Comparison of ENCODE assay signal across 1 cellular context in the genomic region with DNA sequence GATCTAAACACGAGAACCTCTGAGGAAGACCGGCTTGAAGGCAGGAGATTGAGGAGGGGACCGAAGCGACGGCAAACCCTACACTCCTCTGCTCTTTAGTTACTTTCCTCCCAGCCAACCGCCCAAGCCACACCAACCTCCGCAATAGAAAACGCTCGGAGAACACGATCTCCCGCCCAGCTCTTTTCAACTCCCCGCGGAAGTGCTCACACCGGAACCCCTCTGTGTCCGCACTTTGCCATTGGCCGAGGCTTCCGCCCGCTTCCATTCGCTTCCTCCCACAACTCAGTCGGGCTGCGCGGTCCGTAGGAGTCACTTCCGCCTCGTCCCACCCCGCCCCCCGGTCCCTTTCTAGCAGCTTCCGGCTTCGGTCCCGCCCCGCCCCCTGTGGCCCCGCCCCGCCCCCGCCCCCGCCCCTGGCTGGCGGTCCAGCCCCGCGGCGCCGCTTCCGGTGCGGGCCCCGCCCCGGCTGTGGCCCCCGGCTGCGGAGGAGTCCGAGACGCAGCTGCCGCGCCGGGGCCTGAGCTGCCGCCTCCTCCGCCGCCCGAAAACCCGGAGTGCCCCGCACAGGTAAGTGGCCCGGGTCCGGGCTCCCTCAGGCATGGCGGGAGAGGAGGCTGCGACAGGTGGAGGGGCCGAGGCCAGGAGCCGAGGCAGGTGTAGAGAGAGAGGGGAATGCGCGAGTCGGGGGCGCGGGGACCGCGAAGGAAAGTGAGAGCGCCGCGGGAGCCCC.
TF ChIP-seq lines count a peak whose summit lies in the region.

ARID3B (plus strand) TSS at position 460 of the 733 bp plus-strand sequence. CDS start 2,717 bp downstream, outside the sequence.

TF ChIP-seq in K562, 482 proteins besides CTCF, POLR2A, EP300 and RAD21 (continued from another document and continues in another):
- TF ChIP-seq, protein P1, sequence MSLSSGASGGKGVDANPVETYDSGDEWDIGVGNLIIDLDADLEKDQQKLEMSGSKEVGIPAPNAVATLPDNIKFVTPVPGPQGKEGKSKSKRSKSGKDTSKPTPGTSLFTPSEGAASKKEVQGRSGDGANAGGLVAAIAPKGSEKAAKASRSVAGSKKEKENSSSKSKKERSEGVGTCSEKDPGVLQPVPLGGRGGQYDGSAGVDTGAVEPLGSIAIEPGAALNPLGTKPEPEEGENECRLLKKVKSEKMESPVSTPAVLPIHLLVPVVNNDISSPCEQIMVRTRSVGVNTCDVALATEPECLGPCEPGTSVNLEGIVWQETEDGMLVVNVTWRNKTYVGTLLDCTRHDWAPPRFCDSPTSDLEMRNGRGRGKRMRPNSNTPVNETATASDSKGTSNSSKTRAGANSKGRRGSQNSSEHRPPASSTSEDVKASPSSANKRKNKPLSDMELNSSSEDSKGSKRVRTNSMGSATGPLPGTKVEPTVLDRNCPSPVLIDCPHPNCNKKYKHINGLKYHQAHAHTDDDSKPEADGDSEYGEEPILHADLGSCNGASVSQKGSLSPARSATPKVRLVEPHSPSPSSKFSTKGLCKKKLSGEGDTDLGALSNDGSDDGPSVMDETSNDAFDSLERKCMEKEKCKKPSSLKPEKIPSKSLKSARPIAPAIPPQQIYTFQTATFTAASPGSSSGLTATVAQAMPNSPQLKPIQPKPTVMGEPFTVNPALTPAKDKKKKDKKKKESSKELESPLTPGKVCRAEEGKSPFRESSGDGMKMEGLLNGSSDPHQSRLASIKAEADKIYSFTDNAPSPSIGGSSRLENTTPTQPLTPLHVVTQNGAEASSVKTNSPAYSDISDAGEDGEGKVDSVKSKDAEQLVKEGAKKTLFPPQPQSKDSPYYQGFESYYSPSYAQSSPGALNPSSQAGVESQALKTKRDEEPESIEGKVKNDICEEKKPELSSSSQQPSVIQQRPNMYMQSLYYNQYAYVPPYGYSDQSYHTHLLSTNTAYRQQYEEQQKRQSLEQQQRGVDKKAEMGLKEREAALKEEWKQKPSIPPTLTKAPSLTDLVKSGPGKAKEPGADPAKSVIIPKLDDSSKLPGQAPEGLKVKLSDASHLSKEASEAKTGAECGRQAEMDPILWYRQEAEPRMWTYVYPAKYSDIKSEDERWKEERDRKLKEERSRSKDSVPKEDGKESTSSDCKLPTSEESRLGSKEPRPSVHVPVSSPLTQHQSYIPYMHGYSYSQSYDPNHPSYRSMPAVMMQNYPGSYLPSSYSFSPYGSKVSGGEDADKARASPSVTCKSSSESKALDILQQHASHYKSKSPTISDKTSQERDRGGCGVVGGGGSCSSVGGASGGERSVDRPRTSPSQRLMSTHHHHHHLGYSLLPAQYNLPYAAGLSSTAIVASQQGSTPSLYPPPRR (CRISPR knock-in tag; IDR thresholded peaks at IDR 0.05; ENCODE audit: borderline replicate concordance) = 0 out of 2 replicates have a peak, but pooled peaks have one; percentile 20
- TF ChIP-seq LEF1 (IDR thresholded peaks at IDR 0.05) (no peak), KDM2B (CRISPR knock-in tag; IDR thresholded peaks at IDR 0.05) (peak; percentile 90), ZNF347 (CRISPR knock-in tag; IDR thresholded peaks at IDR 0.05; ENCODE audit: low read depth) (no peak), POLR2H (tag; IDR thresholded peaks at IDR 0.05; ENCODE audit: low read depth) (peak; percentile 84), NEUROD1 (IDR thresholded peaks at IDR 0.05; ENCODE audit: borderline replicate concordance, low read depth, low read length, partially characterized antibody) (peak; percentile 34), ZBTB43 (CRISPR knock-in tag; IDR thresholded peaks at IDR 0.05) (no peak), CREM (IDR thresholded peaks at IDR 0.05; ENCODE audit: low read depth) (peak; percentile 90), BHLHE40 (IDR thresholded peaks at IDR 0.05; ENCODE audit: low read length) (peak; percentile 51), NRF1 (conservative IDR thresholded peaks at IDR 0.05 in 1 of 2, IDR thresholded peaks at IDR 0.05 in 1 of 2) (peak in 1 of 2 experiments; percentile 38; a peak in 1 of 4 replicates), ZNF75A (CRISPR knock-in tag; IDR thresholded peaks at IDR 0.05) (no peak), NR1H2 (CRISPR knock-in tag; IDR thresholded peaks at IDR 0.05) (no peak), DIDO1 (tag; IDR thresholded peaks at IDR 0.05; ENCODE audit: low read depth) (peak; percentile 57; the same call in 1 of the 2 replicates), E2F3 (CRISPR knock-in tag; IDR thresholded peaks at IDR 0.05) (peak; percentile 62), NR2C2 (CRISPR knock-in tag; IDR thresholded peaks at IDR 0.05) (no peak), NR2C2 (tag; IDR thresholded peaks at IDR 0.05) (peak; percentile 88), C11orf30 (IDR thresholded peaks at IDR 0.05; ENCODE audit: low read depth) (peak; percentile 86), THRB (CRISPR knock-in tag; conservative IDR thresholded peaks at IDR 0.05) (no peak), SP1 (CRISPR knock-in tag; IDR thresholded peaks at IDR 0.05) (peak; percentile 69), PKNOX1 (IDR thresholded peaks at IDR 0.05) (peak; percentile 91), KLF13 (tag; IDR thresholded peaks at IDR 0.05; ENCODE audit: borderline replicate concordance, low read depth) (0 out of 2 replicates have a peak, but pooled peaks have one; percentile 21), ZBTB7A (IDR thresholded peaks at IDR 0.05; ENCODE audit: borderline replicate concordance, control insufficient read depth, low read depth, low read length) (peak; percentile 29; the same call in 1 of the 2 replicates), ZNF589 (CRISPR knock-in tag; IDR thresholded peaks at IDR 0.05; ENCODE audit: low read depth) (no peak), E2F4 (CRISPR knock-in tag; IDR thresholded peaks at IDR 0.05; ENCODE audit: low read depth) (peak; percentile 89), ZNF764 (CRISPR knock-in tag; IDR thresholded peaks at IDR 0.05; ENCODE audit: low read depth) (no peak), TOE1 (IDR thresholded peaks at IDR 0.05; ENCODE audit: borderline replicate concordance) (peak; percentile 2; the same call in 1 of the 2 replicates), TOE1 (CRISPR knock-in tag; IDR thresholded peaks at IDR 0.05; ENCODE audit: borderline replicate concordance, low read depth) (no peak)
- TF ChIP-seq, protein P2, sequence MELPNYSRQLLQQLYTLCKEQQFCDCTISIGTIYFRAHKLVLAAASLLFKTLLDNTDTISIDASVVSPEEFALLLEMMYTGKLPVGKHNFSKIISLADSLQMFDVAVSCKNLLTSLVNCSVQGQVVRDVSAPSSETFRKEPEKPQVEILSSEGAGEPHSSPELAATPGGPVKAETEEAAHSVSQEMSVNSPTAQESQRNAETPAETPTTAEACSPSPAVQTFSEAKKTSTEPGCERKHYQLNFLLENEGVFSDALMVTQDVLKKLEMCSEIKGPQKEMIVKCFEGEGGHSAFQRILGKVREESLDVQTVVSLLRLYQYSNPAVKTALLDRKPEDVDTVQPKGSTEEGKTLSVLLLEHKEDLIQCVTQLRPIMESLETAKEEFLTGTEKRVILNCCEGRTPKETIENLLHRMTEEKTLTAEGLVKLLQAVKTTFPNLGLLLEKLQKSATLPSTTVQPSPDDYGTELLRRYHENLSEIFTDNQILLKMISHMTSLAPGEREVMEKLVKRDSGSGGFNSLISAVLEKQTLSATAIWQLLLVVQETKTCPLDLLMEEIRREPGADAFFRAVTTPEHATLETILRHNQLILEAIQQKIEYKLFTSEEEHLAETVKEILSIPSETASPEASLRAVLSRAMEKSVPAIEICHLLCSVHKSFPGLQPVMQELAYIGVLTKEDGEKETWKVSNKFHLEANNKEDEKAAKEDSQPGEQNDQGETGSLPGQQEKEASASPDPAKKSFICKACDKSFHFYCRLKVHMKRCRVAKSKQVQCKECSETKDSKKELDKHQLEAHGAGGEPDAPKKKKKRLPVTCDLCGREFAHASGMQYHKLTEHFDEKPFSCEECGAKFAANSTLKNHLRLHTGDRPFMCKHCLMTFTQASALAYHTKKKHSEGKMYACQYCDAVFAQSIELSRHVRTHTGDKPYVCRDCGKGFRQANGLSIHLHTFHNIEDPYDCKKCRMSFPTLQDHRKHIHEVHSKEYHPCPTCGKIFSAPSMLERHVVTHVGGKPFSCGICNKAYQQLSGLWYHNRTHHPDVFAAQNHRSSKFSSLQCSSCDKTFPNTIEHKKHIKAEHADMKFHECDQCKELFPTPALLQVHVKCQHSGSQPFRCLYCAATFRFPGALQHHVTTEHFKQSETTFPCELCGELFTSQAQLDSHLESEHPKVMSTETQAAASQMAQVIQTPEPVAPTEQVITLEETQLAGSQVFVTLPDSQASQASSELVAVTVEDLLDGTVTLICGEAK (IDR thresholded peaks at IDR 0.05) = peak; percentile 97
- TF ChIP-seq, protein P2 (CRISPR knock-in tag; IDR thresholded peaks at IDR 0.05) = no peak
- TF ChIP-seq, protein P3, sequence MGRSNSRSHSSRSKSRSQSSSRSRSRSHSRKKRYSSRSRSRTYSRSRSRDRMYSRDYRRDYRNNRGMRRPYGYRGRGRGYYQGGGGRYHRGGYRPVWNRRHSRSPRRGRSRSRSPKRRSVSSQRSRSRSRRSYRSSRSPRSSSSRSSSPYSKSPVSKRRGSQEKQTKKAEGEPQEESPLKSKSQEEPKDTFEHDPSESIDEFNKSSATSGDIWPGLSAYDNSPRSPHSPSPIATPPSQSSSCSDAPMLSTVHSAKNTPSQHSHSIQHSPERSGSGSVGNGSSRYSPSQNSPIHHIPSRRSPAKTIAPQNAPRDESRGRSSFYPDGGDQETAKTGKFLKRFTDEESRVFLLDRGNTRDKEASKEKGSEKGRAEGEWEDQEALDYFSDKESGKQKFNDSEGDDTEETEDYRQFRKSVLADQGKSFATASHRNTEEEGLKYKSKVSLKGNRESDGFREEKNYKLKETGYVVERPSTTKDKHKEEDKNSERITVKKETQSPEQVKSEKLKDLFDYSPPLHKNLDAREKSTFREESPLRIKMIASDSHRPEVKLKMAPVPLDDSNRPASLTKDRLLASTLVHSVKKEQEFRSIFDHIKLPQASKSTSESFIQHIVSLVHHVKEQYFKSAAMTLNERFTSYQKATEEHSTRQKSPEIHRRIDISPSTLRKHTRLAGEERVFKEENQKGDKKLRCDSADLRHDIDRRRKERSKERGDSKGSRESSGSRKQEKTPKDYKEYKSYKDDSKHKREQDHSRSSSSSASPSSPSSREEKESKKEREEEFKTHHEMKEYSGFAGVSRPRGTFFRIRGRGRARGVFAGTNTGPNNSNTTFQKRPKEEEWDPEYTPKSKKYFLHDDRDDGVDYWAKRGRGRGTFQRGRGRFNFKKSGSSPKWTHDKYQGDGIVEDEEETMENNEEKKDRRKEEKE (IDR thresholded peaks at IDR 0.05; ENCODE audit: borderline replicate concordance in 1 of 2, control insufficient read depth in 1 of 2, low read depth in 2 of 2, low read length in 1 of 2) = peak in 1 of 2 experiments; percentile 88; a peak in 2 of 4 replicates
